In genomic region chr12:54439096-54439495, GRCh38 we compare ENCODE assay signal across 20 cellular contexts. TPM values are rescaled to one million over a fixed set of nuclear protein-coding genes. Genes with fewer than 3 reads are reported as not detected.
DNase-seq lines count a peak whose midpoint lies in the region; ATAC-seq and TF ChIP-seq lines count a peak whose summit lies in the region.
"Had no signal": no experiment of that assay in that cellular context is flagged by ENCODE, and none has a peak within 500 bp of the region (broad histone marks: within the 10 kb centered on the region; RNA-seq: fewer than 3 reads in every experiment).

No MANE protein-coding gene starts in this region.

- H3K9me3 ChIP-seq in breast epithelium (no peaks in the 10 kb centered on the region), left lung (no peaks in the 10 kb centered on the region), vagina (no peaks in the 10 kb centered on the region), Karpas-422 (ENCODE audit: low read length) (no peaks in the 10 kb centered on the region), HAP-1 (no peaks in the 10 kb centered on the region)
- H3K9me3 ChIP-seq: A549, Peyer's patch had no signal

- CTCF ChIA-PET in MCF 10A (lab: Yijun Ruan, JAX) = interaction anchor here (0.5 to 33.3 kb wide), 23 partner anchors 11 to 1680 kb away, joined by 3 to 982 read pairs (median 4); partner anchors contain the start of gene ITGA5

- in situ Hi-C loops in HAP-1 (cut with MboI; ENCODE audit: low sequenced_read_pairs) = no loop called here

- no peak overlapping the region for H2AFZ ChIP-seq in Karpas-422 (ENCODE audit: low read length)

- intact Hi-C loops in MCF 10A (cut with micrococcal nuclease) = loop anchor here (1.0 kb wide), 2 partner anchors 40 to 71 kb away; no protein-coding TSS in a partner anchor
- intact Hi-C loops in breast epithelium (cut with DNase I; ENCODE audit: low total_unique reads) = loop anchor here (5.0 kb wide), 1 partner anchor 37 kb away; no protein-coding TSS in a partner anchor
- intact Hi-C loops in left lung (cut with DNase I) = loop anchor here in 1 of 2 donors (2.0 kb wide), 1 partner anchor 40 kb away; no protein-coding TSS in a partner anchor
- intact Hi-C loops in vagina (cut with DNase I) = loop anchor here (2.0 kb wide), 1 partner anchor 40 kb away; no protein-coding TSS in a partner anchor

- H3K79me2 ChIP-seq in Karpas-422 (ENCODE audit: low read length) = no peaks in the 10 kb centered on the region

- POLR2A ChIA-PET in MCF 10A (lab: Yijun Ruan, JAX) = interaction anchor here (0.6 to 5.0 kb wide), 7 partner anchors 12 to 127 kb away, joined by 3 to 52 read pairs (median 3); no protein-coding TSS in a partner anchor

- DNase-seq in MCF 10A (ENCODE audit: unreplicated experiment) (no peak), breast epithelium (ENCODE audit: low spot score in 2 of 2) (no peak), cerebellar nuclear complex (lab: John Stamatoyannopoulos, UW) (peak; percentile 75 to 87), left lung (no peak), vagina (ENCODE audit: extremely low spot score in 2 of 2) (no peak), Karpas-422 (no peak), HAP-1 (ENCODE audit: low spot score in 2 of 2) (no peak)
- DNase-seq: activated CD4-positive, alpha-beta T cell treated with anti-CD3 and anti-CD28 coated beads for 1 hour; activated CD8-positive, alpha-beta memory T cell treated with anti-CD3 and anti-CD28 coated beads, Interleukin-2, amount 50 U/mL, for 4 hours; Peyer's patch; stimulated activated CD4-positive, alpha-beta T cell treated with anti-CD3 and anti-CD28 coated beads, Interleukin-2, amount 100 ng/mL, for 48 hours had no signal

- H3K36me3 Mint-ChIP-seq in MCF 10A (ENCODE audit: insufficient read depth, unreplicated experiment) = no peaks in the 10 kb centered on the region
- H3K36me3 Mint-ChIP-seq: activated naive CD8-positive, alpha-beta T cell; IgD-negative memory B cell; naive B cell had no signal

- H3K36me3 ChIP-seq in breast epithelium = no peaks in the 10 kb centered on the region
- H3K36me3 ChIP-seq in left lung = no peaks in the 10 kb centered on the region
- no peaks in the 10 kb centered on the region for H3K36me3 ChIP-seq in vagina
- H3K36me3 ChIP-seq in Karpas-422 (ENCODE audit: insufficient read depth, low read length) = no peaks in the 10 kb centered on the region
- no peaks in the 10 kb centered on the region for H3K36me3 ChIP-seq in HAP-1 (replicated peaks)
- H3K36me3 ChIP-seq: Peyer's patch had no signal

- H3K27ac ChIP-seq in breast epithelium (no peak overlapping the region), left lung (no peak overlapping the region), vagina (peak overlapping the region; percentile 40), Karpas-422 (ENCODE audit: low read length) (no peak overlapping the region)
- H3K27ac ChIP-seq: Peyer's patch had no signal

- no peak for TF ChIP-seq CTCF in MCF 10A (IDR thresholded peaks at IDR 0.05; ENCODE audit: unreplicated experiment)
- no peak for TF ChIP-seq CTCF in breast epithelium (IDR thresholded peaks at IDR 0.05)
- no peak for TF ChIP-seq CTCF in left lung (IDR thresholded peaks at IDR 0.05)
- no peak for TF ChIP-seq CTCF in vagina (IDR thresholded peaks at IDR 0.05)

- H3K4me3 ChIP-seq in breast epithelium (no peak overlapping the region), left lung (no peak overlapping the region), vagina (no peak overlapping the region), Karpas-422 (ENCODE audit: low read length) (no peak overlapping the region), HAP-1 (no peak overlapping the region)
- H3K4me3 ChIP-seq: A549, Peyer's patch had no signal

- no peaks in the 10 kb centered on the region for H3K9me2 ChIP-seq in Karpas-422 (replicated peaks; ENCODE audit: insufficient read depth, low read length)

- peak overlapping the region; percentile 22 for H3K27ac Mint-ChIP-seq in MCF 10A (ENCODE audit: low read depth, unreplicated experiment)
- H3K27ac Mint-ChIP-seq: activated naive CD8-positive, alpha-beta T cell; naive B cell had no signal

- no peak for TF ChIP-seq POLR2A in breast epithelium (IDR thresholded peaks at IDR 0.05)
- TF ChIP-seq POLR2A in vagina (IDR thresholded peaks at IDR 0.05) = no peak

- H3K4me3 Mint-ChIP-seq in MCF 10A (ENCODE audit: unreplicated experiment) = no peak overlapping the region
- H3K4me3 Mint-ChIP-seq: activated naive CD8-positive, alpha-beta T cell; IgD-negative memory B cell; T-helper 1 cell treated with Interleukin-12 subunit alpha and Interleukin-12 subunit beta and Interleukin-4 antibody, amounts not matched to agents 30 μg/mL and 1 μg/mL, for 36 hours had no signal

- peaks cover 13% of the 10 kb centered on the region for H3K4me1 Mint-ChIP-seq in MCF 10A (ENCODE audit: insufficient read depth, unreplicated experiment)

- H3K27me3 ChIP-seq in breast epithelium (no peaks in the 10 kb centered on the region), left lung (peaks cover 0 to 16% of the 10 kb centered on the region in 2 donors), vagina (no peaks in the 10 kb centered on the region), Karpas-422 (ENCODE audit: low read length) (no peaks in the 10 kb centered on the region), HAP-1 (ENCODE audit: low read depth) (no peaks in the 10 kb centered on the region)
- H3K27me3 ChIP-seq: Peyer's patch had no signal

- no peaks in the 10 kb centered on the region for H4K20me1 ChIP-seq in Karpas-422 (ENCODE audit: insufficient read depth, low read depth, low read length)

- H3K9me3 Mint-ChIP-seq in MCF 10A (ENCODE audit: unreplicated experiment) = no peaks in the 10 kb centered on the region
- H3K9me3 Mint-ChIP-seq: IgD-negative memory B cell; naive B cell; T-helper 1 cell treated with Interleukin-12 subunit alpha and Interleukin-12 subunit beta and Interleukin-4 antibody, amounts not matched to agents 30 μg/mL and 1 μg/mL, for 36 hours had no signal

- H3K4me1 ChIP-seq in breast epithelium (no peaks in the 10 kb centered on the region), left lung (peaks cover 0 to 12% of the 10 kb centered on the region in 2 donors), vagina (no peaks in the 10 kb centered on the region), Karpas-422 (ENCODE audit: low read length) (peaks cover 6% of the 10 kb centered on the region; the same call in 1 of the 2 replicates), HAP-1 (0 out of 2 replicates have a peak, but pooled peaks cover 7% of the 10 kb centered on the region)
- H3K4me1 ChIP-seq: Peyer's patch had no signal

- peak; percentile 7 for ATAC-seq in left lung
- no peak for ATAC-seq in HG02884 (IDR thresholded peaks at IDR 0.05; ENCODE audit: unreplicated experiment)

- BruUV-seq in MCF 10A (replicated peaks; lab: Mats Ljungman, UMichigan) = no TSS peak

- H3K27me3 Mint-ChIP-seq in MCF 10A (ENCODE audit: insufficient read depth, unreplicated experiment) = no peaks in the 10 kb centered on the region
- H3K27me3 Mint-ChIP-seq: activated naive CD8-positive, alpha-beta T cell had no signal

- no peak overlapping the region for H3K9ac ChIP-seq in Karpas-422 (ENCODE audit: low read length)

- no peak overlapping the region for H3K4me2 ChIP-seq in Karpas-422 (ENCODE audit: low read depth, low read length, poor library complexity, severe bottlenecking)
- H3K4me2 ChIP-seq: A549 had no signal

RNA-seq across cellular contexts. Expression of gene ITGA5, which starts 20.0 kb away (rescaled TPM):
- total RNA-seq in MCF 10A (2022) (110 and 184 TPM in 2 replicates), breast epithelium (100 to 1,000 TPM in 1 of 3 donors, 10 to 100 TPM in 2; 30.4 to 135 (median 81.9) TPM), left lung (100 to 1,000 TPM in 1 of 2 donors, 10 to 100 TPM in 1; 76.4 to 142 TPM), vagina (95.0 TPM)
- total RNA-seq in Karpas-422 (2014; rRNA removed; shearing (Covaris generic); ENCODE audit: low replicate concordance) = not detected in 2 replicates

RNA-seq across cellular contexts. Expression of gene GTSF1, which starts 34.3 kb away (rescaled TPM):
- total RNA-seq in MCF 10A (2022) (not detected in 2 replicates), breast epithelium (1 to 10 TPM in 1 of 3 donors, under 1 TPM in 1, not detected in 1; 0.96 to 1.3 TPM), left lung (1 to 10 TPM in 1 of 2 donors, under 1 TPM in 1; 0.47 to 1.4 TPM), vagina (2.7 TPM)
- 80.4 and 119 TPM in 2 replicates for total RNA-seq in Karpas-422 (2014; rRNA removed; shearing (Covaris generic); ENCODE audit: low replicate concordance)
- total RNA-seq: H4, NCI-H460 had no signal

RNA-seq across cellular contexts. Expression of gene ZNF385A, which starts 54.6 kb away (rescaled TPM):
- total RNA-seq in MCF 10A (2022) = 8.3 and 9.0 TPM in 2 replicates
- 10 to 100 TPM in 2 of 3 donors, 1 to 10 TPM in 1; 8.9 to 18.4 (median 10.5) TPM for total RNA-seq in breast epithelium
- total RNA-seq in left lung = 10 to 100 TPM; 18.1 to 19.0 TPM
- total RNA-seq in vagina = 38.8 TPM
- total RNA-seq in Karpas-422 (2014; rRNA removed; shearing (Covaris generic); ENCODE audit: low replicate concordance) = 4.1 and 12.2 TPM in 2 replicates

RNA-seq across cellular contexts. Expression of gene NCKAP1L, which starts 58.5 kb away (rescaled TPM):
- total RNA-seq in MCF 10A (2022) (not detected in 2 replicates), breast epithelium (10 to 100 TPM; 12.5 to 40.5 (median 15.7) TPM), left lung (10 to 100 TPM; 39.3 to 95.7 TPM), vagina (10.8 TPM)
- total RNA-seq in Karpas-422 (2014; rRNA removed; shearing (Covaris generic); ENCODE audit: low replicate concordance) = 97.8 and 283 TPM in 2 replicates
- total RNA-seq: NCI-H460, renal cortical epithelial cell had no signal

Comparison
In these comparisons a context has a peak if more than half of its experiments do, and no peak if none do; other contexts are left out.
1. DNase-seq: peak in cerebellar nuclear complex (2 of 2); none in MCF 10A (single experiment), breast epithelium (0 of 2), left lung (0 of 2), vagina (0 of 2), Karpas-422 (single experiment) and HAP-1 (0 of 2).
2. RNA of gene ITGA5, which starts 20.0 kb away (total RNA-seq): 76.4 to 142 TPM in left lung, 110 to 184 TPM in MCF 10A, 95.0 TPM in vagina (single experiment) and 30.4 to 135 TPM in breast epithelium; not detected in Karpas-422; every median in the first group is over 10 times any median in the second.
3. RNA of gene GTSF1, which starts 34.3 kb away (total RNA-seq): 80.4 to 119 TPM in Karpas-422; 2.7 TPM in vagina (single experiment), 0.47 to 1.4 TPM in left lung, 0.96 to 1.3 TPM in breast epithelium and not detected in MCF 10A; every median in the first group is over 10 times any median in the second.